In genomic region chr19:18049390-18049789, GRCh38 we compare ENCODE assay signal across 11 cellular contexts. TPM values are rescaled to one million over a fixed set of nuclear protein-coding genes. Genes with fewer than 3 reads are reported as not detected.
DNase-seq lines count a peak whose midpoint lies in the region; ATAC-seq, FAIRE-seq and TF ChIP-seq lines count a peak whose summit lies in the region.
"Had no signal": no experiment of that assay in that cellular context is flagged by ENCODE, and none has a peak within 500 bp of the region (broad histone marks: within the 10 kb centered on the region; RNA-seq: fewer than 3 reads in every experiment).

No MANE protein-coding gene starts in this region.

- H3K36me3 Mint-ChIP-seq in CD4-positive, alpha-beta T cell (ENCODE audit: low read depth), result no peaks in the 10 kb centered on the region
- H3K36me3 Mint-ChIP-seq in astrocyte (ENCODE audit: low read depth, unreplicated experiment), result no peaks in the 10 kb centered on the region

- no peak for DNase-seq in CD4-positive, alpha-beta T cell
- DNase-seq in astrocyte (ENCODE audit: low read depth) (peak; percentile 22), right atrium auricular region (ENCODE audit: low spot score) (peak; percentile 94), sciatic nerve (ENCODE audit: low spot score) (peak; percentile 90), OCI-M2 (lab: John Stamatoyannopoulos, UW; ENCODE audit: unreplicated experiment) (no peak), NOMO-1 treated with DMSO at 0.1 percent for 48 hours (lab: John Stamatoyannopoulos, UW; ENCODE audit: unreplicated experiment) (no peak)

- H3K4me3 ChIP-seq in astrocyte (ENCODE audit: insufficient read depth, low read depth, low read length) (no peak overlapping the region), right atrium auricular region (no peak overlapping the region)
- H3K4me3 ChIP-seq: SK-N-MC had no signal

- no peak for ATAC-seq in CD4-positive, alpha-beta T cell (ENCODE audit: poor library complexity)
- peak; percentile 86 for ATAC-seq in sciatic nerve
- ATAC-seq in GM19467 (IDR thresholded peaks at IDR 0.05; ENCODE audit: unreplicated experiment), result no peak
- ATAC-seq in GM21619 (IDR thresholded peaks at IDR 0.05; ENCODE audit: unreplicated experiment), result no peak

- no peak for FAIRE-seq in astrocyte (lab: Jason Lieb, UNC)

- H3K9me3 Mint-ChIP-seq in CD4-positive, alpha-beta T cell, result no peaks in the 10 kb centered on the region
- no peaks in the 10 kb centered on the region for H3K9me3 Mint-ChIP-seq in astrocyte (ENCODE audit: unreplicated experiment)

- no peak overlapping the region for H2AFZ ChIP-seq in astrocyte (ENCODE audit: low read depth, low read length)

- no peak for TF ChIP-seq CTCF in CD4-positive, alpha-beta T cell (IDR thresholded peaks at IDR 0.05)
- TF ChIP-seq CTCF in astrocyte (IDR thresholded peaks at IDR 0.05; ENCODE audit: insufficient read depth, low read depth, low read length) (no peak), right atrium auricular region (IDR thresholded peaks at IDR 0.05) (no peak)

- H3K4me3 Mint-ChIP-seq in CD4-positive, alpha-beta T cell, result no peak overlapping the region
- no peak overlapping the region for H3K4me3 Mint-ChIP-seq in astrocyte (ENCODE audit: unreplicated experiment)

- H3K27ac ChIP-seq in CD4-positive, alpha-beta T cell (ENCODE audit: low read depth, low read length), result no peak overlapping the region
- H3K27ac ChIP-seq in astrocyte (ENCODE audit: low read depth, low read length) (no peak overlapping the region), right atrium auricular region (peak overlapping the region; percentile 76 to 84)
- H3K27ac ChIP-seq: C4-2B, SK-N-MC had no signal

- peaks cover 6% of the 10 kb centered on the region for H3K4me1 ChIP-seq in astrocyte (ENCODE audit: insufficient read depth, low read length)
- H3K4me1 ChIP-seq in right atrium auricular region, result peaks cover 0 to 43% of the 10 kb centered on the region in 2 donors

- no peaks in the 10 kb centered on the region for H3K27me3 ChIP-seq in CD4-positive, alpha-beta T cell (ENCODE audit: control insufficient read depth, insufficient read depth, low read length)
- H3K27me3 ChIP-seq in astrocyte (ENCODE audit: insufficient read depth, low read length), result peaks cover 2% of the 10 kb centered on the region
- no peaks in the 10 kb centered on the region for H3K27me3 ChIP-seq in right atrium auricular region

- no peak overlapping the region for H3K9ac ChIP-seq in astrocyte (ENCODE audit: low read length)

- no peaks in the 10 kb centered on the region for H3K9me3 ChIP-seq in CD4-positive, alpha-beta T cell (ENCODE audit: control insufficient read depth, low read length)
- no peaks in the 10 kb centered on the region for H3K9me3 ChIP-seq in astrocyte (ENCODE audit: insufficient read depth, low read depth, low read length)
- H3K9me3 ChIP-seq in right atrium auricular region, result no peaks in the 10 kb centered on the region

- no peaks in the 10 kb centered on the region for H4K20me1 ChIP-seq in astrocyte (ENCODE audit: insufficient read depth, low read length)

- peak overlapping the region; percentile 43 for H3K27ac Mint-ChIP-seq in CD4-positive, alpha-beta T cell
- no peak overlapping the region for H3K27ac Mint-ChIP-seq in astrocyte (ENCODE audit: unreplicated experiment)

- intact Hi-C loops in CD4-positive, alpha-beta T cell (cut with DNase I, micrococcal nuclease), result no loop called here
- intact Hi-C loops in sciatic nerve (cut with DNase I), result no loop called here

- H3K4me1 Mint-ChIP-seq in CD4-positive, alpha-beta T cell (ENCODE audit: low read depth), result peaks cover 46% of the 10 kb centered on the region
- H3K4me1 Mint-ChIP-seq in astrocyte (ENCODE audit: low read depth, unreplicated experiment), result peaks cover 5% of the 10 kb centered on the region

- CTCF ChIA-PET in CD4-positive, alpha-beta T cell (lab: Charles Lee), result no interaction called here

- H3K4me2 ChIP-seq in astrocyte (ENCODE audit: low read length), result no peak overlapping the region

- POLR2A ChIA-PET in CD4-positive, alpha-beta T cell (lab: Charles Lee), result no interaction called here

- H3K79me2 ChIP-seq in astrocyte (ENCODE audit: insufficient read depth, low read length), result no peaks in the 10 kb centered on the region

- H3K36me3 ChIP-seq in astrocyte (ENCODE audit: insufficient read depth, low read length), result no peaks in the 10 kb centered on the region
- no peaks in the 10 kb centered on the region for H3K36me3 ChIP-seq in right atrium auricular region

- no peaks in the 10 kb centered on the region for H3K27me3 Mint-ChIP-seq in CD4-positive, alpha-beta T cell
- peaks cover 32% of the 10 kb centered on the region for H3K27me3 Mint-ChIP-seq in astrocyte (ENCODE audit: low read depth, unreplicated experiment)

RNA-seq across cellular contexts. Expression of gene IL12RB1, which starts 37.3 kb away (rescaled TPM):
- total RNA-seq in CD4-positive, alpha-beta T cell, result 10 to 100 TPM; 20.5 to 22.5 TPM
- total RNA-seq in astrocyte (0.07 TPM in 1 of 2 replicates, not detected in the other), right atrium auricular region (under 1 TPM; 0.22 to 0.75 TPM), sciatic nerve (2.1 TPM)
- total RNA-seq: MCF 10A had no signal

RNA-seq across cellular contexts. Expression of gene ARRDC2, which starts 41.4 kb away (rescaled TPM):
- total RNA-seq in CD4-positive, alpha-beta T cell, result 100 to 1,000 TPM; 325 to 341 TPM
- total RNA-seq in astrocyte (2.6 and 2.8 TPM in 2 replicates), right atrium auricular region (10 to 100 TPM; 26.7 to 42.4 TPM), sciatic nerve (38.2 TPM)

RNA-seq across cellular contexts. Expression of gene MAST3, which starts 48.2 kb away (rescaled TPM):
- total RNA-seq in CD4-positive, alpha-beta T cell, result 10 to 100 TPM; 16.1 to 16.4 TPM
- total RNA-seq in astrocyte, result 5.5 and 6.3 TPM in 2 replicates
- 1 to 10 TPM; 5.8 to 7.5 TPM for total RNA-seq in right atrium auricular region
- total RNA-seq in sciatic nerve, result 20.1 TPM

Comparison
In these comparisons a context has a peak if more than half of its experiments do, and no peak if none do; other contexts are left out.
1. DNase-seq: peak in astrocyte (single experiment), right atrium auricular region (single experiment) and sciatic nerve (single experiment); none in CD4-positive, alpha-beta T cell (0 of 10), OCI-M2 (single experiment) and NOMO-1 treated with DMSO at 0.1 percent for 48 hours (single experiment).
2. H3K27ac ChIP-seq: peak in right atrium auricular region (2 of 2); none in CD4-positive, alpha-beta T cell (single experiment) and astrocyte (single experiment).